Comparison of ENCODE assay signal across 1 cellular context in the genomic region with DNA sequence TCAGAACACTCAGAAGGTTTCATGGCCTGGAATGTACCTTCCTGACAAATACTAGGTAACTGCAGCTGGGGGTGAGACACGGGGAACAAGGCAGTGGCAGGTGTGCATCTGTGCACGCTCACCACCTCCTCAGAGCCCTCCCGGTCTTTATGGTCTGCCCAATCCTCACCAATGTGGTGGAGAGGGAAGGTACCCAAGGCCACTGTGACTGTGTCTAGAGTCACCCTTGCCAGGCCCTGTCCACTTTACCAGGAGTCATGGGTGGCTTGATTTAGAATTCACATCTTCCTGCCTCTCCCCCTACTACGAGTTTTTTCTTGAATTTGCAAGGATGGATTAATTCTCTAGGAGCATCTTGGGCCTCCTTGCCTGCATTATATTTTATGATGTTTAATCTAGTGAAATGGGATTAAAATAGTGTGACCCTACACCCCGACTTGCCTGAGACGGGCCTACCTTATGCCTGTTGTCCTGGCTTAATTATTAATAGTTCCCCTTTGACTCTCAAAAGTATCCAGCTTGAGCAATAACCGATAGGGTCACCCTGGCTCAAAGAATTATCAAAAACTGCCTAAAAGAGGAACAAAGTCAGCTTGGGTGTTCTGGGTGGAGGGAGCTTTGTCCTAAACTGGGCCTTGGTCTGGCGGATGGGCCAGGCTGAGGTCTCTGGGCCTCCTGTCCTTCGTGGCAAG.
TF ChIP-seq lines count a peak whose summit lies in the region.

No MANE protein-coding gene starts in this region.

TF ChIP-seq in HepG2, 621 proteins besides CTCF, POLR2A, EP300 and RAD21 (continued from another document):
- no peak for TF ChIP-seq SKIL (CRISPR knock-in tag; IDR thresholded peaks at IDR 0.05; ENCODE audit: borderline replicate concordance)
TF ChIP-seq in HepG2: peak in this region for 0.
